ENCODE assay signal across 8 cellular contexts in the genomic region with DNA sequence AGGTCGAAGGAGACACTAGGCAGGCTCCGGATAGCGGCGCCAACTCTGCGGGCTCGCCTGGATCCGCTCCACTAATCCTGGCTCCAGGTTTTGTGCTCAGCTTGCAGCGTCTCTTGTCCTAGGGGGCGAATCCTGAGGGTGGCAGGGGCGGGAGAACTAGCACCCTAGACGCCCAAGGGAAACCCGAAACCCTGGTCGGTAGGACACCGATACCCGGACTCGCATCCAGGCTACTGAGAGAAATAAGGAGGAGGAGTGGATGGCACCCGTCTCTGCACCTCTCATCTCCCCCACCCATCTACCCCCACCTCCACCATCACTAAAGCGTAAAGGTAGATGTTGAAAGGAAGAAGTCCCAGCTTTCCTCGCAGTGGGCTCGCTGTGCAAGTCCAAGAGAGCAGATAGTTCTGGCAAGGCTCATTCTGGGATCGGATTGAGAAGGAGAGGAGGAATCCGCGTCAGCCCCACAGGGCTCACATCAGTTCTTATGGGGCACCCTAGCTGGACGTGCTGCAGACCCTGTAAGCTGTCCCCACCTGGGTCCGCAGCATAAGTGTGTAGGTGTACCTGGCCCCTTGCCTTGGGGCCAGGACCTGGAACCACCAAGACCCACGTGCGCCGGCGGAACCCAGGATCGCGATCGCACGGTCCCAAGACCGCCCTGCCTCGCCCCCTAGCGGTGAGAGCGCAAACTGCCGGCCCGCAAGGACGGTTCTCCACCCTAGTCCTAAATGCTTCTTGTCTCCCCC. TPM values are rescaled to one million over a fixed set of nuclear protein-coding genes. Genes with fewer than 3 reads are reported as not detected.
DNase-seq lines count a peak whose midpoint lies in the region; ATAC-seq, FAIRE-seq and TF ChIP-seq lines count a peak whose summit lies in the region.

No MANE protein-coding gene starts in this region.

- H3K9me3 ChIP-seq in esophagus muscularis mucosa, result no peaks in the 10 kb centered on the region

- TF ChIP-seq CTCF in esophagus muscularis mucosa (IDR thresholded peaks at IDR 0.05), result peak in 2 of 3 experiments; percentile 86 to 96

- no peaks in the 10 kb centered on the region for H3K9me3 Mint-ChIP-seq in natural killer cell treated with Interleukin-12 subunit alpha and Interleukin-12 subunit beta and Interleukin-15 and Interleukin-18, amount 100 ng/mL, for 72 hours

- no peak overlapping the region for H3K27ac Mint-ChIP-seq in natural killer cell treated with Interleukin-12 subunit alpha and Interleukin-12 subunit beta and Interleukin-15 and Interleukin-18, amount 100 ng/mL, for 72 hours

- peaks cover 73 to 91% of the 10 kb centered on the region in 2 donors for H3K27me3 Mint-ChIP-seq in natural killer cell treated with Interleukin-12 subunit alpha and Interleukin-12 subunit beta and Interleukin-15 and Interleukin-18, amount 100 ng/mL, for 72 hours

- no peaks in the 10 kb centered on the region for H3K36me3 ChIP-seq in esophagus muscularis mucosa

- H3K4me1 ChIP-seq in esophagus muscularis mucosa, result peaks cover 23 to 53% (median 42%) of the 10 kb centered on the region in 4 donors

- peak overlapping the region; percentile 34 to 49 (median 39) for H3K4me3 ChIP-seq in esophagus muscularis mucosa

- peaks cover 0 to 96% (median 60%) of the 10 kb centered on the region in 4 donors for H3K27me3 ChIP-seq in esophagus muscularis mucosa

- peaks cover 42 to 44% of the 10 kb centered on the region in 2 donors for H3K4me1 Mint-ChIP-seq in natural killer cell treated with Interleukin-12 subunit alpha and Interleukin-12 subunit beta and Interleukin-15 and Interleukin-18, amount 100 ng/mL, for 72 hours (ENCODE audit: low read depth in 2 of 2)

- DNase-seq in DMS153 treated with DMSO at 0.1 percent for 48 hours (lab: John Stamatoyannopoulos, UW; ENCODE audit: unreplicated experiment) (peak; percentile 11), NCI-H774 (lab: John Stamatoyannopoulos, UW) (peak; percentile 34), activated T-cell treated with anti-CD3 and anti-CD28 coated beads for 4 hours (peak; percentile 76), esophagus muscularis mucosa (ENCODE audit: extremely low spot score) (no peak), RCC 7860 (ENCODE audit: low spot score) (no peak)
- peak; percentile 84 for DNase-seq in natural killer cell treated with Interleukin-12 subunit alpha and Interleukin-12 subunit beta and Interleukin-15 and Interleukin-18, amount 100 ng/mL, for 72 hours (ENCODE audit: low spot score)
- DNase-seq in stimulated activated naive CD4-positive, alpha-beta T cell treated with Interleukin-2 at 50 U/mL for 16 hours (lab: John Stamatoyannopoulos, UW), result peak; percentile 70

- no peak for TF ChIP-seq POLR2A in esophagus muscularis mucosa (IDR thresholded peaks at IDR 0.05; ENCODE audit: low read depth)

- intact Hi-C loops in esophagus muscularis mucosa (cut with DNase I), result loop anchor here (5.0 kb wide), 1 partner anchor 84 kb away; no protein-coding TSS in a partner anchor

- 2% methylated on average over 22 of the region's 40 CpGs for WGBS in esophagus muscularis mucosa

- peak overlapping the region; percentile 53 for H3K4me3 Mint-ChIP-seq in natural killer cell treated with Interleukin-12 subunit alpha and Interleukin-12 subunit beta and Interleukin-15 and Interleukin-18, amount 100 ng/mL, for 72 hours

- H3K36me3 Mint-ChIP-seq in natural killer cell treated with Interleukin-12 subunit alpha and Interleukin-12 subunit beta and Interleukin-15 and Interleukin-18, amount 100 ng/mL, for 72 hours, result peaks cover 5% of the 10 kb centered on the region

- H3K27ac ChIP-seq in esophagus muscularis mucosa (replicated peaks in 1 of 4), result no peak overlapping the region

- ATAC-seq in HG03442 (IDR thresholded peaks at IDR 0.05; ENCODE audit: unreplicated experiment), result peak; percentile 45
- ATAC-seq in natural killer cell treated with Interleukin-12 subunit alpha and Interleukin-12 subunit beta and Interleukin-15 and Interleukin-18, amount 100 ng/mL, for 72 hours, result peak; percentile 80 to 84

- TF ChIP-seq EP300 in esophagus muscularis mucosa (IDR thresholded peaks at IDR 0.05), result no peak

- no peak for FAIRE-seq in RCC 7860 (lab: Jason Lieb, UNC)

RNA-seq across cellular contexts. Expression of gene SLC32A1, which starts 6.9 kb away (rescaled TPM):
- not detected for total RNA-seq in esophagus muscularis mucosa
- not detected for total RNA-seq in natural killer cell treated with Interleukin-12 subunit alpha and Interleukin-12 subunit beta and Interleukin-15 and Interleukin-18, amount 100 ng/mL, for 72 hours

RNA-seq across cellular contexts. Expression of gene ACTR5, which starts 17.1 kb away (rescaled TPM):
- 1 to 10 TPM; 5.8 to 9.8 (median 8.6) TPM for total RNA-seq in esophagus muscularis mucosa
- 10 to 100 TPM in 1 of 2 donors, 1 to 10 TPM in 1; 9.6 to 13.8 TPM for total RNA-seq in natural killer cell treated with Interleukin-12 subunit alpha and Interleukin-12 subunit beta and Interleukin-15 and Interleukin-18, amount 100 ng/mL, for 72 hours

Comparison
In these comparisons a context has a peak if more than half of its experiments do, and no peak if none do; other contexts are left out.
1. DNase-seq: peak in DMS153 treated with DMSO at 0.1 percent for 48 hours (single experiment), NCI-H774 (single experiment), activated T-cell treated with anti-CD3 and anti-CD28 coated beads for 4 hours (single experiment), natural killer cell treated with Interleukin-12 subunit alpha and Interleukin-12 subunit beta and Interleukin-15 and Interleukin-18, amount 100 ng/mL, for 72 hours (single experiment) and stimulated activated naive CD4-positive, alpha-beta T cell treated with Interleukin-2 at 50 U/mL for 16 hours (single experiment); none in esophagus muscularis mucosa (single experiment) and RCC 7860 (single experiment).